ENCODE assay signal across 30 cellular contexts in the genomic region with DNA sequence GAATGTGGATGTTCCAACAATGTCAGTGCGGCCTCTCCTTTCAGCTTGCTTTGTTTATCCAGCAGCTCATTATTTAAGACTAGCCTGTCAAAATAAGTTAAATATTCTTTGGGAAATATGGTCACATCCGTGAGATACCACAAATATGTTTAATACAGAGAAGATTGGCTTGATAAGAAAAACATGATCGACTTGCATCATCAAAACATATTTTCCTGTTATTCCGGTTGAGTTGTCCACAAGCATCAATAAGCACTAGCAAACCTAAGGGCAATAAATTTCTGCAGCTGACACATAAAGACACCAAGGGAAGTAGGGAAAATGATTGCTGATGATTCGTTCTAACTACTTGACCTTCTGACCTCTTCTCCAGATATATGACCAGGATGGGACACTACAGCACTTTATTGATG.
DNase-seq lines count a peak whose midpoint lies in the region; ATAC-seq, FAIRE-seq and TF ChIP-seq lines count a peak whose summit lies in the region.
"Had no signal": no experiment of that assay in that cellular context is flagged by ENCODE, and none has a peak within 500 bp of the region (broad histone marks: within the 10 kb centered on the region; RNA-seq: fewer than 3 reads in every experiment).

No MANE protein-coding gene starts in this region.

- H3K9ac ChIP-seq in PC-3 (ENCODE audit: low read length): no peak overlapping the region
- H3K9ac ChIP-seq in H9 (ENCODE audit: extremely low read depth, insufficient read length, low read length): no peak overlapping the region
- H3K9ac ChIP-seq: BLaER1 treated with 17β-estradiol and CSF1 and Interleukin-3, amounts not matched to agents 10 nM and 100 nM; neural progenitor cell had no signal

- no peaks in the 10 kb centered on the region for H3K36me3 Mint-ChIP-seq in H9 (ENCODE audit: insufficient read depth in 1 of 3, low read depth in 3 of 3)
- H3K36me3 Mint-ChIP-seq: memory B cell, neural progenitor cell had no signal

- H3K4me3 Mint-ChIP-seq in H9: no peak overlapping the region
- H3K4me3 Mint-ChIP-seq: activated CD4-positive, alpha-beta T cell treated with anti-CD3 and anti-CD28 coated beads for 36 hours; activated CD8-positive, alpha-beta T cell treated with anti-CD3 and anti-CD28 coated beads for 36 hours; activated T-helper 1 cell treated with anti-CD3 and anti-CD28 coated beads, Interleukin-12 subunit alpha, Interleukin-12 subunit beta, Interleukin-2, Interleukin-4 antibody, amounts not matched to agents 30 ng/mL and 10 ng/mL and 1 ng/mL, durations not matched to agents 14 hours and 24 hours and 36 hours; memory B cell; neural progenitor cell; T-helper 2 cell treated with Interferon-gamma antibody and Interleukin-4, amounts not matched to agents 5 μg/mL and 100 μg/mL, for 36 hours had no signal

- H3K18ac ChIP-seq in H9 (ENCODE audit: insufficient read length, low read depth, low read length): no peak overlapping the region

- H4K20me1 ChIP-seq in PC-3 (ENCODE audit: low read length) (no peaks in the 10 kb centered on the region), H9 (ENCODE audit: control insufficient read depth, insufficient read depth, insufficient read length) (no peaks in the 10 kb centered on the region)
- H4K20me1 ChIP-seq: BLaER1 treated with 17β-estradiol and CSF1 and Interleukin-3, amounts not matched to agents 10 nM and 100 nM had no signal

- no peak overlapping the region for H2AK5ac ChIP-seq in H9 (ENCODE audit: insufficient read length, low read length)

- no peak overlapping the region for H2BK120ac ChIP-seq in H9 (ENCODE audit: low read depth, low read length, poor library complexity, severe bottlenecking)

- no peak for ATAC-seq in PC-3
- ATAC-seq in HG02973 (IDR thresholded peaks at IDR 0.05; ENCODE audit: unreplicated experiment): no peak
- no peak for ATAC-seq in psoas muscle
- ATAC-seq: activated CD4-positive, alpha-beta T cell treated with anti-CD3 and anti-CD28 coated beads for 36 hours; activated CD8-positive, alpha-beta T cell treated with anti-CD3 and anti-CD28 coated beads for 36 hours; HepG2; left colon; pancreas; Right ventricle myocardium inferior had no signal

- CTCF ChIA-PET in PC-3 (lab: Charles Lee): no interaction called here

- DNase-seq in HT-29 (ENCODE audit: low spot score) (peak; percentile 55), PC-3 (peak; percentile 53), fibroblast of villous mesenchyme (ENCODE audit: low read depth) (peak; percentile 41), tibial artery (no peak), H9 (no peak), HTR-8/SVneo (ENCODE audit: insufficient read length, low spot score) (no peak), psoas muscle (no peak)
- DNase-seq: activated CD4-positive, alpha-beta T cell treated with anti-CD3 and anti-CD28 coated beads for 36 hours; activated CD8-positive, alpha-beta memory T cell treated with anti-CD3 and anti-CD28 coated beads, Interleukin-2, amount 50 U/mL, for 48 hours; activated CD8-positive, alpha-beta T cell treated with anti-CD3 and anti-CD28 coated beads for 36 hours; activated naive CD4-positive, alpha-beta T cell treated with Interleukin-2 at 50 U/mL for 16 hours; brain microvascular endothelial cell; DMS153; Karpas-422; left colon; NCI-H526; pancreas; spleen; stimulated activated CD4-positive, alpha-beta T cell treated with anti-CD3 and anti-CD28 coated beads, Interleukin-2, amount 100 ng/mL, for 48 hours had no signal

- no peaks in the 10 kb centered on the region for H3K9me2 ChIP-seq in PC-3 (replicated peaks; ENCODE audit: low read length)

- H3F3A ChIP-seq in PC-3 (ENCODE audit: low read length, unreplicated experiment): no peaks in the 10 kb centered on the region

- no TSS peak for BruUV-seq in PC-3 (replicated peaks; lab: Mats Ljungman, UMichigan)

- TF ChIP-seq CTCF in PC-3 (conservative IDR thresholded peaks at IDR 0.05; ENCODE audit: low read depth, low read length) (no peak), fibroblast of villous mesenchyme (IDR thresholded peaks at IDR 0.05; ENCODE audit: insufficient read depth, low read depth, low read length) (no peak), tibial artery (IDR thresholded peaks at IDR 0.05) (no peak), H9 (conservative IDR thresholded peaks at IDR 0.05) (no peak), psoas muscle (IDR thresholded peaks at IDR 0.05) (no peak)

- H3K79me1 ChIP-seq in H9 (ENCODE audit: insufficient read depth, low read depth, low read length, poor library complexity, severe bottlenecking): no peaks in the 10 kb centered on the region

- no peak overlapping the region for H2BK15ac ChIP-seq in H9 (ENCODE audit: low read depth, low read length)

- H3K4me2 ChIP-seq in PC-3 (ENCODE audit: low read length) (no peak overlapping the region), H9 (ENCODE audit: insufficient read depth, insufficient read length, low read length) (no peak overlapping the region)
- H3K4me2 ChIP-seq: BLaER1 treated with 17β-estradiol and CSF1 and Interleukin-3, amounts not matched to agents 10 nM and 100 nM; neural progenitor cell had no signal

- H3K27ac Mint-ChIP-seq in H9: no peak overlapping the region
- H3K27ac Mint-ChIP-seq: activated CD4-positive, alpha-beta T cell treated with anti-CD3 and anti-CD28 coated beads for 36 hours; activated CD8-positive, alpha-beta T cell treated with anti-CD3 and anti-CD28 coated beads for 36 hours; activated T-helper 1 cell treated with anti-CD3 and anti-CD28 coated beads, Interleukin-12 subunit alpha, Interleukin-12 subunit beta, Interleukin-2, Interleukin-4 antibody, amounts not matched to agents 30 ng/mL and 10 ng/mL and 1 ng/mL, durations not matched to agents 14 hours and 24 hours and 36 hours; memory B cell; neural progenitor cell; T-helper 2 cell treated with Interferon-gamma antibody and Interleukin-4, amounts not matched to agents 5 μg/mL and 100 μg/mL, for 36 hours had no signal

- H3K14ac ChIP-seq in H9 (ENCODE audit: insufficient read depth, low read length): no peak overlapping the region

- H3K4me3 ChIP-seq in PC-3 (ENCODE audit: low read length) (no peak overlapping the region), fibroblast of villous mesenchyme (ENCODE audit: low read depth, low read length) (no peak overlapping the region), tibial artery (no peak overlapping the region), psoas muscle (no peak overlapping the region)
- H3K4me3 ChIP-seq: BLaER1 treated with 17β-estradiol and CSF1 and Interleukin-3, amounts not matched to agents 10 nM and 100 nM; neural progenitor cell; pancreas; right atrium auricular region; spleen had no signal

- FAIRE-seq in HTR-8/SVneo (lab: Jason Lieb, UNC): no peak
- FAIRE-seq: GM12891, H54, HepG2, pancreas had no signal

- no peaks in the 10 kb centered on the region for H3K9me3 Mint-ChIP-seq in H9
- H3K9me3 Mint-ChIP-seq: activated CD8-positive, alpha-beta T cell treated with anti-CD3 and anti-CD28 coated beads for 36 hours; activated T-helper 1 cell treated with anti-CD3 and anti-CD28 coated beads, Interleukin-12 subunit alpha, Interleukin-12 subunit beta, Interleukin-2, Interleukin-4 antibody, amounts not matched to agents 30 ng/mL and 10 ng/mL and 1 ng/mL, durations not matched to agents 14 hours and 24 hours and 36 hours; memory B cell; neural progenitor cell; T-helper 2 cell treated with Interferon-gamma antibody and Interleukin-4, amounts not matched to agents 5 μg/mL and 100 μg/mL, for 36 hours had no signal

- H3K27ac ChIP-seq in PC-3 (ENCODE audit: low read length): no peak overlapping the region
- H3K27ac ChIP-seq in tibial artery: peak overlapping the region; percentile 64 to 68
- no peak overlapping the region for H3K27ac ChIP-seq in H9 (ENCODE audit: insufficient read length, low read depth, low read length)
- no peak overlapping the region for H3K27ac ChIP-seq in psoas muscle
- H3K27ac ChIP-seq: BLaER1 treated with 17β-estradiol and CSF1 and Interleukin-3, amounts not matched to agents 10 nM and 100 nM; brain microvascular endothelial cell; neural progenitor cell; pancreas; right atrium auricular region; spleen had no signal

- no peaks in the 10 kb centered on the region for H3K9me3 ChIP-seq in PC-3 (ENCODE audit: low read length)
- H3K9me3 ChIP-seq in tibial artery: no peaks in the 10 kb centered on the region
- no peaks in the 10 kb centered on the region for H3K9me3 ChIP-seq in H9 (ENCODE audit: control insufficient read depth, low read depth, low read length)
- no peaks in the 10 kb centered on the region for H3K9me3 ChIP-seq in psoas muscle
- H3K9me3 ChIP-seq: BLaER1 treated with 17β-estradiol and CSF1 and Interleukin-3, amounts not matched to agents 10 nM and 100 nM; pancreas; right atrium auricular region; spleen had no signal

- no peak overlapping the region for H3T11ph ChIP-seq in H9 (ENCODE audit: low read length)

- no peaks in the 10 kb centered on the region for H3K23me2 ChIP-seq in H9 (ENCODE audit: insufficient read length, low read depth, low read length, poor library complexity, severe bottlenecking)

- peaks cover 13 to 19% of the 10 kb centered on the region in 2 experiments for H3K4me1 Mint-ChIP-seq in H9
- H3K4me1 Mint-ChIP-seq: activated CD4-positive, alpha-beta T cell treated with anti-CD3 and anti-CD28 coated beads for 36 hours; memory B cell had no signal

- H2BK20ac ChIP-seq in H9 (ENCODE audit: low read depth, low read length, poor library complexity, severe bottlenecking): no peak overlapping the region

- no peaks in the 10 kb centered on the region for H3K36me3 ChIP-seq in PC-3 (ENCODE audit: low read depth, low read length)
- no peaks in the 10 kb centered on the region for H3K36me3 ChIP-seq in tibial artery
- H3K36me3 ChIP-seq in psoas muscle (ENCODE audit: insufficient read depth in 1 of 2, low read depth in 1 of 2): no peaks in the 10 kb centered on the region
- H3K36me3 ChIP-seq: BLaER1 treated with 17β-estradiol and CSF1 and Interleukin-3, amounts not matched to agents 10 nM and 100 nM; brain microvascular endothelial cell; neural progenitor cell; pancreas; right atrium auricular region; spleen had no signal

- no peak overlapping the region for H3K56ac ChIP-seq in H9 (ENCODE audit: insufficient read length, low read depth, low read length)

- H4K91ac ChIP-seq in H9 (ENCODE audit: insufficient read length, low read depth, low read length): no peak overlapping the region

- no peak overlapping the region for H4K8ac ChIP-seq in H9 (replicated peaks; ENCODE audit: insufficient read length, low read depth, low read length)

- no peak overlapping the region for H3K23ac ChIP-seq in H9 (ENCODE audit: insufficient read length, low read depth, low read length)

- peaks cover 2% of the 10 kb centered on the region for H3K27me3 Mint-ChIP-seq in H9 (ENCODE audit: low read depth)
- H3K27me3 Mint-ChIP-seq: activated CD8-positive, alpha-beta T cell treated with anti-CD3 and anti-CD28 coated beads for 36 hours had no signal

- POLR2A ChIA-PET in PC-3 (lab: Charles Lee; ENCODE audit: unreplicated experiment): no interaction called here

- H3K4ac ChIP-seq in H9 (ENCODE audit: low read depth, low read length): no peak overlapping the region

- H2AFZ ChIP-seq in PC-3 (ENCODE audit: low read length) (no peak overlapping the region), H9 (ENCODE audit: low read length) (no peak overlapping the region)

- H3K4me1 ChIP-seq in PC-3 (ENCODE audit: insufficient read depth, low read length) (no peaks in the 10 kb centered on the region), tibial artery (peaks cover 0 to 91% (median 46%) of the 10 kb centered on the region in 4 donors), H9 (ENCODE audit: insufficient read depth, low read length) (peaks cover 2% of the 10 kb centered on the region; the same call in 1 of the 2 replicates), psoas muscle (no peaks in the 10 kb centered on the region)
- H3K4me1 ChIP-seq: neural progenitor cell, pancreas, spleen had no signal

- no peak overlapping the region for H2BK12ac ChIP-seq in H9 (ENCODE audit: insufficient read length, low read depth, low read length)

- H2BK5ac ChIP-seq in H9 (ENCODE audit: insufficient read length, low read length): no peak overlapping the region

- H4K5ac ChIP-seq in H9 (ENCODE audit: insufficient read length, low read depth, low read length): no peak overlapping the region

- whole genome bisulfite sequencing in H9 (ENCODE audit: extremely low coverage, insufficient read length, low lambda C conversion rate): no CpG with 5 or more reads among the region's 5 CpGs
- 85 to 90% (median 90%) methylated on average over 5 of the region's 5 CpGs for WGBS in psoas muscle, 3 donors

- intact Hi-C loops in PC-3 (cut with micrococcal nuclease): no loop called here
- intact Hi-C loops in tibial artery (cut with DNase I; ENCODE audit: low total_unique reads): loop anchor here (5.0 kb wide), 3 partner anchors 118 to 653 kb away; a partner anchor contains a TSS
- intact Hi-C loops in psoas muscle (cut with DNase I): no loop called here

- H3K79me2 ChIP-seq in PC-3 (ENCODE audit: low read length) (no peaks in the 10 kb centered on the region), H9 (ENCODE audit: insufficient read depth, low read length) (no peaks in the 10 kb centered on the region)

- H3K27me3 ChIP-seq in PC-3 (ENCODE audit: low read length): peaks cover 37% of the 10 kb centered on the region
- H3K27me3 ChIP-seq in tibial artery: no peaks in the 10 kb centered on the region
- no peaks in the 10 kb centered on the region for H3K27me3 ChIP-seq in H9 (ENCODE audit: insufficient read depth, low read length)
- no peaks in the 10 kb centered on the region for H3K27me3 ChIP-seq in psoas muscle (ENCODE audit: insufficient read depth in 3 of 3, low read length in 2 of 3)
- H3K27me3 ChIP-seq: BLaER1 treated with 17β-estradiol and CSF1 and Interleukin-3, amounts not matched to agents 10 nM and 100 nM; brain microvascular endothelial cell; neural progenitor cell; pancreas; right atrium auricular region had no signal

Comparison
In these comparisons a context has a peak if more than half of its experiments do, and no peak if none do; other contexts are left out.
1. DNase-seq: peak in HT-29 (single experiment), PC-3 (single experiment) and fibroblast of villous mesenchyme (single experiment); none in tibial artery (0 of 2), H9 (single experiment), HTR-8/SVneo (single experiment) and psoas muscle (0 of 2).
2. H3K27ac ChIP-seq: peak in tibial artery (2 of 2); none in PC-3 (single experiment), H9 (single experiment) and psoas muscle (single experiment).